In the genomic region with DNA sequence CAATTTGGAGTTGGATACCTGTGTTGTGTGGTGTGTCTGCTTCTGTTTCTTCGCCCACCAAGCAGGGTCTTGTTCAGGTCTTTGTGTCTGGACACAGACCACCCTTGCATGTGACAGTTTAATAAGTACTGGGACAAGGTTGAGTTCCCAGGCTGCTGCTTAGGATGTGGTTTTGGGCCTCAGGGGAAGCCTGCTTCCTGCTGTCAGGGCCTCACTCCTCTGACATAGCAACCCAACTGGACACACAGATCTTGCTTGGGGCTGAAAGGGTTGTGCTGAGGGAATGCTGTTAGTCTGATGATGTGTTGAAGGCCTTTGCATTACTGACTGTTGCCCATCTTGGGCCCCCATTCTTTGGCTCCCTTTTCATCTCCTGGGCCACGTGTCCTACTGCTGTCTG, we compare ENCODE assay signal across 14 cellular contexts. TPM values are rescaled to one million over a fixed set of nuclear protein-coding genes. Genes with fewer than 3 reads are reported as not detected.
DNase-seq lines count a peak whose midpoint lies in the region; ATAC-seq lines count a peak whose summit lies in the region.
"Had no signal": no experiment of that assay in that cellular context is flagged by ENCODE, and none has a peak within 500 bp of the region (broad histone marks: within the 10 kb centered on the region; RNA-seq: fewer than 3 reads in every experiment).

No MANE protein-coding gene starts in this region.

- ATAC-seq in GM21390 (IDR thresholded peaks at IDR 0.05; ENCODE audit: unreplicated experiment), result peak; percentile 58
- no peak for ATAC-seq in GM19324 (IDR thresholded peaks at IDR 0.05; ENCODE audit: low FRiP score, unreplicated experiment)
- no peak for ATAC-seq in GM18868 (IDR thresholded peaks at IDR 0.05; ENCODE audit: unreplicated experiment)
- ATAC-seq: left lung had no signal

- no peaks in the 10 kb centered on the region for H3K9me3 Mint-ChIP-seq in IgD-negative memory B cell
- H3K9me3 Mint-ChIP-seq: activated T-cell treated with anti-CD3 and anti-CD28 coated beads, Interleukin-2, amount 50 U/mL, for 4 hours; central memory CD8-positive, alpha-beta T cell had no signal

- no peaks in the 10 kb centered on the region for H3K9me3 ChIP-seq in BLaER1
- H3K9me3 ChIP-seq: left lung had no signal

- H3K4me3 ChIP-seq in BLaER1, result peak overlapping the region; percentile 65
- H3K4me3 ChIP-seq: left lung had no signal

- H3K9ac ChIP-seq in BLaER1, result peak overlapping the region; percentile 85

- DNase-seq in epidermal melanocyte (ENCODE audit: insufficient read length, low spot score), result peak; percentile 15
- DNase-seq in CD1c-positive myeloid dendritic cell (ENCODE audit: extremely low spot score), result no peak
- DNase-seq in HuH-7 (ENCODE audit: low spot score), result no peak
- DNase-seq: activated T-cell treated with anti-CD3 and anti-CD28 coated beads, Interleukin-2, amount 50 U/mL, for 4 hours; foreskin fibroblast; KG1; left lung had no signal

- peaks cover 14% of the 10 kb centered on the region for H3K36me3 Mint-ChIP-seq in IgD-negative memory B cell

- H3K4me1 ChIP-seq in BLaER1, result peaks cover 83% of the 10 kb centered on the region

- H3K36me3 ChIP-seq in BLaER1, result peaks cover 28% of the 10 kb centered on the region

- H3K4me1 Mint-ChIP-seq in IgD-negative memory B cell, result peaks cover 0 to 25% (median 19%) of the 10 kb centered on the region in 3 donors

- H3K4me2 ChIP-seq in BLaER1, result peak overlapping the region; percentile 100

- H3K27me3 ChIP-seq in BLaER1, result no peaks in the 10 kb centered on the region

- H4K20me1 ChIP-seq in BLaER1, result no peaks in the 10 kb centered on the region

- H3K27ac Mint-ChIP-seq in IgD-negative memory B cell, result peak overlapping the region in 2 of 3 donors; percentile 4 to 89

- H3K4me3 Mint-ChIP-seq in IgD-negative memory B cell, result peak overlapping the region in 3 of 4 donors; percentile 4 to 79 (median 74)
- H3K4me3 Mint-ChIP-seq: activated T-cell treated with anti-CD3 and anti-CD28 coated beads, Interleukin-2, amount 50 U/mL, for 4 hours; CD4-positive, CD25-positive, alpha-beta regulatory T cell; central memory CD8-positive, alpha-beta T cell had no signal

- peaks cover 4% of the 10 kb centered on the region for H3K27me3 Mint-ChIP-seq in IgD-negative memory B cell

- H3K27ac ChIP-seq in BLaER1, result peak overlapping the region; percentile 96
- H3K27ac ChIP-seq: left lung had no signal

RNA-seq across cellular contexts. Expression of a gene that starts 4.8 kb away (rescaled TPM):
- 0.59 TPM for polyA plus RNA-seq in IgD-negative memory B cell

RNA-seq across cellular contexts. Expression of a gene that starts 7.8 kb away (rescaled TPM):
- polyA plus RNA-seq in IgD-negative memory B cell, result 9.5 TPM

RNA-seq across cellular contexts. Expression of a gene that starts 15.8 kb away (rescaled TPM):
- polyA plus RNA-seq in IgD-negative memory B cell, result 0.94 TPM

RNA-seq across cellular contexts. Expression of a gene that starts 24.6 kb away (rescaled TPM):
- polyA plus RNA-seq in IgD-negative memory B cell, result not detected

RNA-seq across cellular contexts. Expression of a gene that starts 39.0 kb away (rescaled TPM):
- polyA plus RNA-seq in IgD-negative memory B cell, result not detected
- polyA plus RNA-seq: CD4-positive, CD25-positive, alpha-beta regulatory T cell had no signal
